In the genomic region with DNA sequence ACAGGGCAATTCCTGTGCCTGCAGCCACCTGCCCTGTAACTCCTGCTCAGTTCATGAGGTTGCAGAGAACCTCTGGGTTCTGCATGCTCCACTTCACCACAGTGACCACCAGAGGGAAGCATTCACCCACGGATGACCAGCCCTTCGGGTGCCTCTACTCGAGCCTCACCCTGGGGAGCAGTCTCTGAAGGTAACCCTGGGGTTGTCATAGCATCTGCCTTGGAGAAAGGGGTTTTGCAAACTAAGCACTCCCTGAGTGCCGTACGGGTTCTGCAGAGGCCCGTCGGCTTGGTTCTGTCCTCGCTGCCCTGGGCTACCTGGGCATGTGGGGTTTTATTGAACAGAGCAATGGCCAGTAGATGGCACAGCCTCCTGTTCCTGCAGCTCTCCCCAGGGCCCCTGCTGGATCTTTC, we compare ENCODE assay signal across 1 cellular context.
TF ChIP-seq lines count a peak whose summit lies in the region.

No MANE protein-coding gene starts in this region.

TF ChIP-seq in K562, 482 proteins besides CTCF, POLR2A, EP300 and RAD21 (continued from another document):
- no peak for TF ChIP-seq MCM2 (IDR thresholded peaks at IDR 0.05; ENCODE audit: low read depth)
- TF ChIP-seq NKRF (IDR thresholded peaks at IDR 0.05; ENCODE audit: borderline replicate concordance), result no peak
- no peak for TF ChIP-seq ZNF589 (CRISPR knock-in tag; IDR thresholded peaks at IDR 0.05; ENCODE audit: low read depth)
- TF ChIP-seq, protein P1, sequence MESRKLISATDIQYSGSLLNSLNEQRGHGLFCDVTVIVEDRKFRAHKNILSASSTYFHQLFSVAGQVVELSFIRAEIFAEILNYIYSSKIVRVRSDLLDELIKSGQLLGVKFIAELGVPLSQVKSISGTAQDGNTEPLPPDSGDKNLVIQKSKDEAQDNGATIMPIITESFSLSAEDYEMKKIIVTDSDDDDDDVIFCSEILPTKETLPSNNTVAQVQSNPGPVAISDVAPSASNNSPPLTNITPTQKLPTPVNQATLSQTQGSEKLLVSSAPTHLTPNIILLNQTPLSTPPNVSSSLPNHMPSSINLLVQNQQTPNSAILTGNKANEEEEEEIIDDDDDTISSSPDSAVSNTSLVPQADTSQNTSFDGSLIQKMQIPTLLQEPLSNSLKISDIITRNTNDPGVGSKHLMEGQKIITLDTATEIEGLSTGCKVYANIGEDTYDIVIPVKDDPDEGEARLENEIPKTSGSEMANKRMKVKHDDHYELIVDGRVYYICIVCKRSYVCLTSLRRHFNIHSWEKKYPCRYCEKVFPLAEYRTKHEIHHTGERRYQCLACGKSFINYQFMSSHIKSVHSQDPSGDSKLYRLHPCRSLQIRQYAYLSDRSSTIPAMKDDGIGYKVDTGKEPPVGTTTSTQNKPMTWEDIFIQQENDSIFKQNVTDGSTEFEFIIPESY (CRISPR knock-in tag; IDR thresholded peaks at IDR 0.05), result no peak
- no peak for TF ChIP-seq MXI1 (IDR thresholded peaks at IDR 0.05; ENCODE audit: low read depth, low read length)
- TF ChIP-seq, protein P2, sequence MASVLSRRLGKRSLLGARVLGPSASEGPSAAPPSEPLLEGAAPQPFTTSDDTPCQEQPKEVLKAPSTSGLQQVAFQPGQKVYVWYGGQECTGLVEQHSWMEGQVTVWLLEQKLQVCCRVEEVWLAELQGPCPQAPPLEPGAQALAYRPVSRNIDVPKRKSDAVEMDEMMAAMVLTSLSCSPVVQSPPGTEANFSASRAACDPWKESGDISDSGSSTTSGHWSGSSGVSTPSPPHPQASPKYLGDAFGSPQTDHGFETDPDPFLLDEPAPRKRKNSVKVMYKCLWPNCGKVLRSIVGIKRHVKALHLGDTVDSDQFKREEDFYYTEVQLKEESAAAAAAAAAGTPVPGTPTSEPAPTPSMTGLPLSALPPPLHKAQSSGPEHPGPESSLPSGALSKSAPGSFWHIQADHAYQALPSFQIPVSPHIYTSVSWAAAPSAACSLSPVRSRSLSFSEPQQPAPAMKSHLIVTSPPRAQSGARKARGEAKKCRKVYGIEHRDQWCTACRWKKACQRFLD (CRISPR knock-in tag; IDR thresholded peaks at IDR 0.05), result no peak
- no peak for TF ChIP-seq ZNF57 (CRISPR knock-in tag; IDR thresholded peaks at IDR 0.05)
- TF ChIP-seq ADNP (tag; IDR thresholded peaks at IDR 0.05), result no peak
- no peak for TF ChIP-seq FOXP1 (CRISPR knock-in tag; IDR thresholded peaks at IDR 0.05)
- no peak for TF ChIP-seq THRA (IDR thresholded peaks at IDR 0.05)
